23 cellular contexts compared by ENCODE assay signal in genomic region chr18:21265971-21266673, GRCh38. TPM values are rescaled to one million over a fixed set of nuclear protein-coding genes. Genes with fewer than 3 reads are reported as not detected.
"Had no signal": no experiment of that assay in that cellular context is flagged by ENCODE, and none has a peak within 500 bp of the region (broad histone marks: within the 10 kb centered on the region; RNA-seq: fewer than 3 reads in every experiment).

No MANE protein-coding gene starts in this region.

- H3K4me3 ChIP-seq: body of pancreas, heart left ventricle, lower lobe of right lung, right atrium auricular region, tibial nerve had no signal

- DNase-seq: activated CD4-positive, alpha-beta T cell treated with anti-CD3 and anti-CD28 coated beads, Interleukin-2, amount 10 ng/mL, durations not matched to agents 7 days and 5 days; activated CD4-positive, CD25-positive, alpha-beta regulatory T cell; activated CD8-positive, alpha-beta memory T cell treated with anti-CD3 and anti-CD28 coated beads, Interleukin-2, amount 50 U/mL, for 48 hours; activated gamma-delta T cell; activated T-cell treated with anti-CD3 and anti-CD28 coated beads, Interleukin-2, amount 50 U/mL, for 72 hours; amygdala; body of pancreas; cerebellar nuclear complex; effector memory CD4-positive, alpha-beta T cell; heart left ventricle; left cardiac atrium; lower lobe of right lung; naive thymus-derived CD4-positive, alpha-beta T cell; occipital lobe; small intestine; stimulated activated CD4-positive, alpha-beta T cell treated with anti-CD3 and anti-CD28 coated beads, Interleukin-4, amount 100 ng/mL, for 24 hours; stimulated activated naive CD4-positive, alpha-beta T cell; T-helper 17 cell had no signal

- H3K9me3 Mint-ChIP-seq: activated CD4-positive, alpha-beta T cell treated with anti-CD3 and anti-CD28 coated beads, Interleukin-2, amount 10 ng/mL, durations not matched to agents 7 days and 5 days; activated T-cell treated with anti-CD3 and anti-CD28 coated beads, Interleukin-2, amount 50 U/mL, for 72 hours; naive thymus-derived CD4-positive, alpha-beta T cell had no signal

- H3K9me3 ChIP-seq: body of pancreas, heart left ventricle, lower lobe of right lung, right atrium auricular region, tibial nerve had no signal

- H3K36me3 Mint-ChIP-seq: activated naive CD8-positive, alpha-beta T cell; naive thymus-derived CD4-positive, alpha-beta T cell had no signal

- H3K27ac Mint-ChIP-seq: activated CD4-positive, alpha-beta T cell treated with anti-CD3 and anti-CD28 coated beads, Interleukin-2, amount 10 ng/mL, durations not matched to agents 7 days and 5 days; activated naive CD8-positive, alpha-beta T cell; activated T-cell treated with anti-CD3 and anti-CD28 coated beads, Interleukin-2, amount 50 U/mL, for 72 hours; naive thymus-derived CD4-positive, alpha-beta T cell; T-helper 17 cell had no signal

- FAIRE-seq: frontal cortex, small intestine had no signal

- H3K4me1 ChIP-seq: lower lobe of right lung, right atrium auricular region, tibial nerve had no signal

- ATAC-seq: activated T-cell treated with anti-CD3 and anti-CD28 coated beads, Interleukin-2, amount 50 U/mL, for 72 hours; body of pancreas; heart left ventricle; left cardiac atrium; lower lobe of right lung; naive thymus-derived CD4-positive, alpha-beta T cell; T-helper 17 cell had no signal

- H3K27ac ChIP-seq: body of pancreas, epithelial cell of prostate, heart left ventricle, lower lobe of right lung, right atrium auricular region, tibial nerve had no signal

- H3K4me3 Mint-ChIP-seq: activated CD4-positive, alpha-beta T cell treated with anti-CD3 and anti-CD28 coated beads, Interleukin-2, amount 10 ng/mL, durations not matched to agents 7 days and 5 days; activated naive CD8-positive, alpha-beta T cell; activated T-cell treated with anti-CD3 and anti-CD28 coated beads, Interleukin-2, amount 50 U/mL, for 72 hours; naive thymus-derived CD4-positive, alpha-beta T cell; T-helper 17 cell had no signal

- H3K27me3 ChIP-seq: body of pancreas, heart left ventricle, right atrium auricular region, tibial nerve had no signal

- H3K4me1 Mint-ChIP-seq: activated CD4-positive, alpha-beta T cell treated with anti-CD3 and anti-CD28 coated beads, Interleukin-2, amount 10 ng/mL, durations not matched to agents 7 days and 5 days; naive thymus-derived CD4-positive, alpha-beta T cell; T-helper 17 cell had no signal

- H3K36me3 ChIP-seq: heart left ventricle, lower lobe of right lung, right atrium auricular region, tibial nerve had no signal

RNA-seq across cellular contexts. Expression of gene GREB1L, which starts 24.1 kb away (rescaled TPM):
- total RNA-seq: activated CD4-positive, alpha-beta T cell treated with anti-CD3 and anti-CD28 coated beads, Interleukin-2, amount 10 ng/mL, durations not matched to agents 7 days and 5 days; activated T-cell treated with anti-CD3 and anti-CD28 coated beads, Interleukin-2, amount 50 U/mL, for 72 hours; naive thymus-derived CD4-positive, alpha-beta T cell; T-helper 17 cell had no signal
